In genomic region chr10:62021978-62022802, GRCh38 we compare ENCODE assay signal across 17 cellular contexts.
A peak's percentile ranks its signal among the peaks of the same experiment; 100 is the strongest.
DNase-seq lines count a peak whose midpoint lies in the region; ATAC-seq, FAIRE-seq and TF ChIP-seq lines count a peak whose summit lies in the region.
"Had no signal": no experiment of that assay in that cellular context is flagged by ENCODE, and none has a peak within 500 bp of the region (broad histone marks: within the 10 kb centered on the region; RNA-seq: fewer than 3 reads in every experiment).

No MANE protein-coding gene starts in this region.

- peaks cover 19% of the 10 kb centered on the region for H3K36me3 Mint-ChIP-seq in CD4-positive, CD25-positive, alpha-beta regulatory T cell
- peaks cover 21 to 30% of the 10 kb centered on the region in 2 donors for H3K36me3 Mint-ChIP-seq in naive B cell

- TF ChIP-seq POLR2A in IMR-90 (IDR thresholded peaks at IDR 0.05; ENCODE audit: low read depth, low read length) (no peak), GM12878 (IDR thresholded peaks at IDR 0.05; ENCODE audit: low read depth, low read length) (no peak)

- 0 out of 2 replicates have a peak overlapping the region, but pooled peaks have one; percentile 14 for H3K14ac ChIP-seq in IMR-90 (replicated peaks; ENCODE audit: low read depth, low read length)

- no peak for FAIRE-seq in GM12878 (lab: Jason Lieb, UNC)
- FAIRE-seq: bronchial epithelial cell, H1 had no signal

- H3K27me3 ChIP-seq in CD4-positive, CD25-positive, alpha-beta regulatory T cell (ENCODE audit: control insufficient read depth, insufficient read depth, low read length): no peaks in the 10 kb centered on the region
- H3K27me3 ChIP-seq in IMR-90 (ENCODE audit: control insufficient read depth, insufficient read depth, low read length) (no peaks in the 10 kb centered on the region), GM12878 (replicated peaks in 1 of 2; ENCODE audit: control insufficient read depth in 2 of 2, insufficient read depth in 2 of 2, low read length in 1 of 2) (no peaks in the 10 kb centered on the region)
- H3K27me3 ChIP-seq: BLaER1 had no signal

- POLR2A ChIA-PET in IMR-90 (lab: Charles Lee; ENCODE audit: unreplicated experiment): no interaction called here
- POLR2A ChIA-PET in GM12878 (lab: Charles Lee): interaction anchor here (1.3 to 1.6 kb wide), 2 partner anchors 20 to 23 kb away, joined by 3 read pairs; no protein-coding TSS in a partner anchor

- H4K20me1 ChIP-seq in IMR-90 (ENCODE audit: insufficient read depth, low read length) (peaks cover 1% of the 10 kb centered on the region; the same call in 1 of the 2 replicates), GM12878 (ENCODE audit: control insufficient read depth, insufficient read depth) (no peaks in the 10 kb centered on the region)

- H3K18ac ChIP-seq in IMR-90 (ENCODE audit: low read depth, low read length): peak overlapping the region; percentile 37

- H2BK120ac ChIP-seq in IMR-90 (ENCODE audit: low read depth, low read length): peak overlapping the region; percentile 52

- peak overlapping the region; percentile 59 for H3K4ac ChIP-seq in IMR-90 (ENCODE audit: low read depth, low read length)

- H2BK5ac ChIP-seq in IMR-90 (ENCODE audit: low read depth, low read length, poor library complexity, severe bottlenecking): no peak overlapping the region

- no peak for TF ChIP-seq CTCF in IMR-90 (conservative IDR thresholded peaks at IDR 0.05; ENCODE audit: low read depth, low read length)
- TF ChIP-seq CTCF in GM12878 (IDR thresholded peaks at IDR 0.05 in 2 of 3, conservative IDR thresholded peaks at IDR 0.05 in 1 of 3; ENCODE audit: control insufficient read depth in 2 of 3, extremely low read depth in 1 of 3, insufficient read depth in 1 of 3, low read depth in 3 of 3, low read length in 3 of 3): no peak

- peaks cover 12% of the 10 kb centered on the region for H3K9me1 ChIP-seq in IMR-90 (ENCODE audit: insufficient read depth, low read length)

- peaks cover 52 to 86% of the 10 kb centered on the region in 2 experiments for H3K79me1 ChIP-seq in IMR-90 (ENCODE audit: low read depth in 1 of 2, low read length in 2 of 2)

- H2BK15ac ChIP-seq in IMR-90 (ENCODE audit: low read depth, low read length): peak overlapping the region; percentile 71; the same call in 2 of the 3 replicates

- in situ Hi-C loops in IMR-90 (cut with MboI; ENCODE audit: low sequenced_read_pairs): no loop called here
- in situ Hi-C loops in GM12878 (cut with MboI): no loop called here

- peak overlapping the region in 1 of 2 experiments; percentile 23; a peak in 1 of 4 replicates for H4K8ac ChIP-seq in IMR-90 (ENCODE audit: low read depth in 2 of 2, low read length in 2 of 2)

- peaks cover 64% of the 10 kb centered on the region for H3K4me1 ChIP-seq in CD4-positive, CD25-positive, alpha-beta regulatory T cell (ENCODE audit: control insufficient read depth, insufficient read depth, low read length, poor library complexity, severe bottlenecking)
- H3K4me1 ChIP-seq in IMR-90 (ENCODE audit: control insufficient read depth, insufficient read depth, low read length) (peaks cover 31% of the 10 kb centered on the region), GM12878 (ENCODE audit: control insufficient read depth, insufficient read depth, low read length) (peaks cover 60% of the 10 kb centered on the region)

- H4K91ac ChIP-seq in IMR-90 (ENCODE audit: insufficient read depth, low read depth, low read length): peak overlapping the region; percentile 49

- no peak for TF ChIP-seq EP300 in GM12878 (IDR thresholded peaks at IDR 0.05; ENCODE audit: borderline replicate concordance in 1 of 2, control insufficient read depth in 1 of 2, low read depth in 2 of 2, low read length in 2 of 2)

- dilution Hi-C loops in IMR-90 (cut with HindIII; ENCODE audit: low sequenced_read_pairs, unreplicated experiment): no loop called here

- intact Hi-C loops in IMR-90 (cut with micrococcal nuclease): no loop called here
- intact Hi-C loops in GM12878 (cut with micrococcal nuclease; ENCODE audit: unreplicated experiment): loop anchor here (1.0 kb wide), 1 partner anchor 119 kb away; no protein-coding TSS in a partner anchor

- RAD21 ChIA-PET in GM12878 (lab: Charles Lee; ENCODE audit: unreplicated experiment): interaction anchor here (1.2 kb wide), 1 partner anchor 122 kb away, joined by 3 read pairs; no protein-coding TSS in a partner anchor

- TF ChIP-seq RAD21 in IMR-90 (IDR thresholded peaks at IDR 0.05; ENCODE audit: low read length) (no peak), GM12878 (IDR thresholded peaks at IDR 0.05; ENCODE audit: insufficient read depth, low read depth, low read length) (no peak)

- H3K4me3 ChIP-seq in CD4-positive, CD25-positive, alpha-beta regulatory T cell (ENCODE audit: low read depth, low read length): no peak overlapping the region
- H3K4me3 ChIP-seq in IMR-90 (ENCODE audit: insufficient read depth, low read depth, low read length): no peak overlapping the region
- H3K4me3 ChIP-seq in GM12878: no peak overlapping the region
- H3K4me3 ChIP-seq: BLaER1 had no signal

- no peak overlapping the region for H3K4me2 ChIP-seq in IMR-90 (ENCODE audit: low read depth, low read length)
- no peak overlapping the region for H3K4me2 ChIP-seq in GM12878 (ENCODE audit: control insufficient read depth, insufficient read depth)
- H3K4me2 ChIP-seq: BLaER1 had no signal

- H2BK20ac ChIP-seq in IMR-90 (ENCODE audit: low read depth, low read length): peak overlapping the region; percentile 57

- no CpG with 5 or more reads among the region's 5 CpGs for WGBS in IMR-90 (ENCODE audit: extremely low coverage in 2 of 2, insufficient read length in 1 of 2), 2 experiments
- WGBS in GM12878 (ENCODE audit: insufficient coverage, insufficient replicate concordance, low lambda C conversion rate, missing lambda C conversion rate): 79% methylated on average over 5 of the region's 5 CpGs

- DNase-seq in CD4-positive, CD25-positive, alpha-beta regulatory T cell: no peak
- DNase-seq in IMR-90 (no peak), GM12878 (ENCODE audit: low read depth, low spot score) (no peak), naive B cell (no peak), COLO829 (ENCODE audit: low spot score) (no peak), iPS-NIHi7 (ENCODE audit: extremely low spot score) (no peak), KG1 (lab: John Stamatoyannopoulos, UW) (no peak)
- DNase-seq: activated effector memory CD4-positive, alpha-beta T cell treated with anti-CD3 and anti-CD28 coated beads, Interleukin-2, amount 50 U/mL, for 16 hours; effector memory CD4-positive, alpha-beta T cell; foreskin fibroblast; left ventricle myocardium superior; stimulated activated CD4-positive, alpha-beta T cell treated with anti-CD3 and anti-CD28 coated beads, Interleukin-4, amount 100 ng/mL, for 24 hours had no signal

- no peak overlapping the region for H2AK9ac ChIP-seq in IMR-90 (replicated peaks; ENCODE audit: low read depth, low read length, poor library complexity)

- H3K23ac ChIP-seq in IMR-90 (ENCODE audit: low read depth, low read length): 0 out of 2 replicates have a peak overlapping the region, but pooled peaks have one; percentile 20

- 0 out of 2 replicates have a peak overlapping the region, but pooled peaks have one; percentile 52 for H3K56ac ChIP-seq in IMR-90 (ENCODE audit: extremely low read depth, insufficient read depth, low read length)

- no peaks in the 10 kb centered on the region for H3K36me3 ChIP-seq in CD4-positive, CD25-positive, alpha-beta regulatory T cell (ENCODE audit: control insufficient read depth, insufficient read depth, low read length)
- H3K36me3 ChIP-seq in IMR-90 (ENCODE audit: control insufficient read depth, insufficient read depth, low read length) (peaks cover 10% of the 10 kb centered on the region; the same call in 1 of the 2 replicates), GM12878 (ENCODE audit: control insufficient read depth in 2 of 2, insufficient read depth in 2 of 2, low read length in 1 of 2) (peaks cover 1 to 5% of the 10 kb centered on the region in 2 experiments; a peak in 2 of 4 replicates)

- H3K4me3 Mint-ChIP-seq in CD4-positive, CD25-positive, alpha-beta regulatory T cell: peak overlapping the region in 1 of 4 donors; percentile 57
- peak overlapping the region; percentile 10 to 79 (median 63) for H3K4me3 Mint-ChIP-seq in naive B cell

- ATAC-seq in CD4-positive, CD25-positive, alpha-beta regulatory T cell (ENCODE audit: low read depth in 2 of 2): no peak
- ATAC-seq in IMR-90 (ENCODE audit: low read depth) (no peak), GM12878 (no peak), naive B cell (ENCODE audit: low read depth in 2 of 2) (no peak), HG02571 (IDR thresholded peaks at IDR 0.05; ENCODE audit: unreplicated experiment) (no peak)
- ATAC-seq: left ventricle myocardium superior, sciatic nerve had no signal

- H3K9me3 Mint-ChIP-seq in CD4-positive, CD25-positive, alpha-beta regulatory T cell: peaks cover 0 to 2% (median 0%) of the 10 kb centered on the region in 7 donors
- peaks cover 0 to 5% (median 2%) of the 10 kb centered on the region in 7 donors for H3K9me3 Mint-ChIP-seq in naive B cell

- H3K9ac ChIP-seq in IMR-90 (ENCODE audit: low read depth, low read length): no peak overlapping the region
- no peak overlapping the region for H3K9ac ChIP-seq in GM12878 (ENCODE audit: control insufficient read depth, insufficient read depth, low read length)
- H3K9ac ChIP-seq: BLaER1 had no signal

- H3K79me2 ChIP-seq in GM12878 (ENCODE audit: control insufficient read depth, insufficient read depth, low read length): peaks cover 53% of the 10 kb centered on the region

- H2AFZ ChIP-seq in IMR-90 (replicated peaks; ENCODE audit: low read length, poor library complexity): no peak overlapping the region
- no peak overlapping the region for H2AFZ ChIP-seq in GM12878 (ENCODE audit: control insufficient read depth, low read depth, low read length)

- SMC1A ChIA-PET in GM12878 (lab: Charles Lee; ENCODE audit: uncharacterized antibody, unreplicated experiment): interaction anchor here (0.7 to 1.5 kb wide), 4 partner anchors 15 to 20 kb away, joined by 3 read pairs; no protein-coding TSS in a partner anchor

- CTCF ChIA-PET in IMR-90 (lab: Yijun Ruan, JAX) (interaction anchor here (1.6 kb wide), 1 partner anchor 61 kb away, joined by 3 read pairs; no protein-coding TSS in a partner anchor), GM12878 (lab: Yijun Ruan, JAX) (interaction anchor here (1.0 to 2.2 kb wide), 5 partner anchors 16 to 223 kb away, joined by 3 to 17 read pairs (median 4); no protein-coding TSS in a partner anchor)

- peak overlapping the region; percentile 60 for H4K5ac ChIP-seq in IMR-90 (ENCODE audit: low read depth, low read length)

- peak overlapping the region in 2 of 3 donors; percentile 63 to 70 for H3K27ac Mint-ChIP-seq in CD4-positive, CD25-positive, alpha-beta regulatory T cell
- H3K27ac Mint-ChIP-seq in naive B cell: peak overlapping the region; percentile 92 to 100 (median 99)

- BruUV-seq in IMR-90 (replicated peaks; lab: Mats Ljungman, UMichigan) (no TSS peak), GM12878 (replicated peaks; lab: Mats Ljungman, UMichigan) (no TSS peak)

- H3K27me3 Mint-ChIP-seq in CD4-positive, CD25-positive, alpha-beta regulatory T cell: no peaks in the 10 kb centered on the region
- H3K27me3 Mint-ChIP-seq in naive B cell: no peaks in the 10 kb centered on the region

- no peak overlapping the region for H3K27ac ChIP-seq in CD4-positive, CD25-positive, alpha-beta regulatory T cell (ENCODE audit: insufficient read depth, low read length, poor library complexity, severe bottlenecking)
- H3K27ac ChIP-seq in IMR-90 (ENCODE audit: insufficient read depth, low read length) (peak overlapping the region; percentile 69; the same call in 1 of the 2 replicates), GM12878 (ENCODE audit: control insufficient read depth, insufficient read depth) (peak overlapping the region; percentile 65)
- H3K27ac ChIP-seq: BLaER1 had no signal

- no peaks in the 10 kb centered on the region for H3K9me3 ChIP-seq in CD4-positive, CD25-positive, alpha-beta regulatory T cell (ENCODE audit: control insufficient read depth in 2 of 2, low read length in 2 of 2)
- H3K9me3 ChIP-seq in IMR-90 (ENCODE audit: control insufficient read depth, insufficient read depth, low read length): no peaks in the 10 kb centered on the region; the same call in 1 of the 2 replicates
- H3K9me3 ChIP-seq in GM12878 (replicated peaks; ENCODE audit: control insufficient read depth, insufficient read depth, low read length): peaks cover 12% of the 10 kb centered on the region; the same call in 2 of the 3 replicates
- H3K9me3 ChIP-seq: BLaER1 had no signal

- peak overlapping the region; percentile 45 for H2AK5ac ChIP-seq in IMR-90 (ENCODE audit: low read depth, low read length)

- peaks cover 48 to 96% (median 81%) of the 10 kb centered on the region in 4 donors for H3K4me1 Mint-ChIP-seq in CD4-positive, CD25-positive, alpha-beta regulatory T cell
- H3K4me1 Mint-ChIP-seq in naive B cell: peaks cover 59 to 96% (median 79%) of the 10 kb centered on the region in 3 donors
